11 cellular contexts compared by ENCODE assay signal in the genomic region with DNA sequence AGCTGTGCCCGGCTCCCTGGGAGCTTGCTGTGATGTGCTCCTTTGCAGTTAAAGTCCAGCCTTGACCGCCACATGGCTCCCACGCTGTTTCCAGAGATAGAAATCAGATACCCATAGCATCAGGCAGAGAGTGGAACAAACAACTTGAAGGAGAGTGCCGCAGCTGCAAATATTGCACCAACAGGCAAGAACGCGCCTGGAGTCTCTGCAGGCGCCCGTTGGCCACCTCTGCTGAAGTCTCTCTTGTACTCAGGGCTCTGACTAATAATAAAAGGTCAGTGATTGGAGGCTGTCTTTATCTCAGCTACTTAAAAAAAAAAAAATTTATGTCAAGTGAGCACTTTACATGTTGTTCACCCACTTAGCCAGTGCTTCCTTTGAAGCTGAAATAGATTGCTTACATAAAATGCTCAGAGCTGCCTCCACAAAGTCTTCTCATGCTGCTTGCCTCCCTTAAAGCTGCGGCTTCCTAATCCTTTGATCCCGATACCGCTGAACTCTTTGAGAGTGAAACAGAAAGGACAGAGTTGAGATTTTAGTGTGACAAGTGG. TPM values are rescaled to one million over a fixed set of nuclear protein-coding genes. Genes with fewer than 3 reads are reported as not detected.
DNase-seq lines count a peak whose midpoint lies in the region; TF ChIP-seq lines count a peak whose summit lies in the region.
"Had no signal": no experiment of that assay in that cellular context is flagged by ENCODE, and none has a peak within 500 bp of the region (broad histone marks: within the 10 kb centered on the region; RNA-seq: fewer than 3 reads in every experiment).

No MANE protein-coding gene starts in this region.

- H3K27ac Mint-ChIP-seq in neural crest cell (ENCODE audit: unreplicated experiment), result peak overlapping the region; percentile 32

- H3K4me3 Mint-ChIP-seq in neural crest cell, result peak overlapping the region; percentile 39

- H3K9me3 Mint-ChIP-seq in neural crest cell, result no peaks in the 10 kb centered on the region

- peaks cover 6% of the 10 kb centered on the region for H3K36me3 Mint-ChIP-seq in neural crest cell (ENCODE audit: low read depth)

- DNase-seq in DMS79 (lab: John Stamatoyannopoulos, UW) (peak; percentile 73), NCI-H1436 treated with DMSO at 0.1 percent for 48 hours (lab: John Stamatoyannopoulos, UW) (peak; percentile 26), ecto neural progenitor cell (ENCODE audit: low spot score) (peak; percentile 52), neural crest cell (ENCODE audit: low read depth, low spot score) (no peak), NK-92 (lab: John Stamatoyannopoulos, UW; ENCODE audit: unreplicated experiment) (no peak), occipital lobe (lab: John Stamatoyannopoulos, UW) (no peak), 8988T (no peak), suprapubic skin (ENCODE audit: low spot score in 2 of 2) (no peak)
- DNase-seq: activated effector memory CD4-positive, alpha-beta T cell treated with anti-CD3 and anti-CD28 coated beads, Interleukin-2, amount 50 U/mL, for 16 hours; erythroblast; uterus had no signal

- no peaks in the 10 kb centered on the region for H3K27me3 Mint-ChIP-seq in neural crest cell (ENCODE audit: low read depth)

- H3K27ac ChIP-seq in suprapubic skin, result no peak overlapping the region

- no peak for TF ChIP-seq EP300 in suprapubic skin (IDR thresholded peaks at IDR 0.05)

- peaks cover 6% of the 10 kb centered on the region for H3K4me1 ChIP-seq in suprapubic skin
- H3K4me1 ChIP-seq: uterus had no signal

- no peaks in the 10 kb centered on the region for H3K27me3 ChIP-seq in suprapubic skin
- H3K27me3 ChIP-seq: uterus had no signal

- WGBS in suprapubic skin, result 43% methylated on average over 11 of the region's 11 CpGs

- no peak for TF ChIP-seq POLR2A in suprapubic skin (IDR thresholded peaks at IDR 0.05)

- peaks cover 44% of the 10 kb centered on the region for H3K4me1 Mint-ChIP-seq in neural crest cell

- TF ChIP-seq CTCF in neural crest cell (conservative IDR thresholded peaks at IDR 0.05) (no peak), suprapubic skin (IDR thresholded peaks at IDR 0.05) (no peak)

- no peaks in the 10 kb centered on the region for H3K36me3 ChIP-seq in suprapubic skin
- H3K36me3 ChIP-seq: uterus had no signal

- H3K4me3 ChIP-seq in suprapubic skin, result no peak overlapping the region
- H3K4me3 ChIP-seq: uterus had no signal

- H3K9me3 ChIP-seq in suprapubic skin, result no peaks in the 10 kb centered on the region
- H3K9me3 ChIP-seq: uterus had no signal

RNA-seq across cellular contexts. Expression of a gene that starts 30.9 kb away (rescaled TPM):
- total RNA-seq in neural crest cell, result 43.9 and 46.9 TPM in 2 replicates
- 44.9 TPM for total RNA-seq in occipital lobe
- 1 to 10 TPM in 3 of 4 donors, under 1 TPM in 1; 0.81 to 2.9 (median 1.8) TPM for total RNA-seq in suprapubic skin

Comparison
In these comparisons a context has a peak if more than half of its experiments do, and no peak if none do; other contexts are left out.
1. DNase-seq: peak in DMS79 (single experiment), NCI-H1436 treated with DMSO at 0.1 percent for 48 hours (single experiment) and ecto neural progenitor cell (single experiment); none in neural crest cell (single experiment), NK-92 (single experiment), occipital lobe (single experiment), 8988T (single experiment) and suprapubic skin (0 of 2).
2. RNA of a gene that starts 30.9 kb away (total RNA-seq): 44.9 TPM in occipital lobe (single experiment) and 43.9 to 46.9 TPM in neural crest cell; 0.81 to 2.9 TPM in suprapubic skin; every median in the first group is over 10 times any median in the second.